1 cellular context compared by ENCODE assay signal in the genomic region with DNA sequence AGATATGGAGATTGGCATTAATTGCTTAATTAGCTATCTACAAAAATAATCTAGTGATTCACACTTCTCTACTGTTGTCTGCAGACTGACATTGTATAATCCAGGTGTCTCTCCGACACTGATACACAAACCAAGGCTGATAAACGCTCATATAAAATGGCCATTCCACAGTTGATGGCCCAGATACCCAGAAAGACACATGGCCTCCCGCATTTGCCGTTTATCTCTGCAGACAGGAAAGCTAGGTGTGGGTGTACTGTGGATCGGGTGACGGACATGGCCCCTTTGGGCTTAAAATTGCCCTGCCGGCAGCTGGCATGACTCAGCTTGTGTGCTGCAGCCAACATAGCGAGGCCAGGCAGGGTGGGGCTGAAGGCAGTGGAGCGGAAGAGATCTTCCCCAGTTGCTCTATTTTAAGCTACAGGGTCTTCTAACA.
TF ChIP-seq lines count a peak whose summit lies in the region.

No MANE protein-coding gene starts in this region.

TF ChIP-seq in HEK293, 187 proteins besides CTCF, POLR2A, EP300 and RAD21 (continued from another document and continues in another):
- TF ChIP-seq, protein P1, sequence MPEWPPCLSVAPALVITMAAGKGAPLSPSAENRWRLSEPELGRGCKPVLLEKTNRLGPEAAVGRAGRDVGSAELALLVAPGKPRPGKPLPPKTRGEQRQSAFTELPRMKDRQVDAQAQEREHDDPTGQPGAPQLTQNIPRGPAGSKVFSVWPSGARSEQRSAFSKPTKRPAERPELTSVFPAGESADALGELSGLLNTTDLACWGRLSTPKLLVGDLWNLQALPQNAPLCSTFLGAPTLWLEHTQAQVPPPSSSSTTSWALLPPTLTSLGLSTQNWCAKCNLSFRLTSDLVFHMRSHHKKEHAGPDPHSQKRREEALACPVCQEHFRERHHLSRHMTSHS (tag by site-specific recombination; IDR thresholded peaks at IDR 0.05) = no peak
- no peak for TF ChIP-seq ZNF221 (tag by site-specific recombination; IDR thresholded peaks at IDR 0.05; ENCODE audit: borderline replicate concordance)
- no peak for TF ChIP-seq ZNF37A (tag by site-specific recombination; IDR thresholded peaks at IDR 0.05)
- TF ChIP-seq ZNF114 (tag by site-specific recombination; IDR thresholded peaks at IDR 0.05) = no peak
- no peak for TF ChIP-seq ZNF239 (tag by site-specific recombination; IDR thresholded peaks at IDR 0.05)
- peak; percentile 51 for TF ChIP-seq SCRT1 (tag by site-specific recombination; IDR thresholded peaks at IDR 0.05; ENCODE audit: borderline replicate concordance)
- no peak for TF ChIP-seq EGR2 (tag by site-specific recombination; IDR thresholded peaks at IDR 0.05; ENCODE audit: low read depth)
- no peak for TF ChIP-seq GLI2 (tag by site-specific recombination; IDR thresholded peaks at IDR 0.05; ENCODE audit: borderline replicate concordance, low read depth)
- no peak for TF ChIP-seq ZNF292 (tag by site-specific recombination; IDR thresholded peaks at IDR 0.05; ENCODE audit: borderline replicate concordance, low read depth)
- no peak for TF ChIP-seq ATF2 (tag by site-specific recombination; IDR thresholded peaks at IDR 0.05; ENCODE audit: low read depth)
- TF ChIP-seq ZNF155 (tag by site-specific recombination; IDR thresholded peaks at IDR 0.05) = no peak
- no peak for TF ChIP-seq ZNF747 (tag by site-specific recombination; IDR thresholded peaks at IDR 0.05)
- TF ChIP-seq ZNF121 (tag by site-specific recombination; IDR thresholded peaks at IDR 0.05) = no peak
- TF ChIP-seq ZNF501 (tag by site-specific recombination; IDR thresholded peaks at IDR 0.05) = no peak
- TF ChIP-seq, protein P2, sequence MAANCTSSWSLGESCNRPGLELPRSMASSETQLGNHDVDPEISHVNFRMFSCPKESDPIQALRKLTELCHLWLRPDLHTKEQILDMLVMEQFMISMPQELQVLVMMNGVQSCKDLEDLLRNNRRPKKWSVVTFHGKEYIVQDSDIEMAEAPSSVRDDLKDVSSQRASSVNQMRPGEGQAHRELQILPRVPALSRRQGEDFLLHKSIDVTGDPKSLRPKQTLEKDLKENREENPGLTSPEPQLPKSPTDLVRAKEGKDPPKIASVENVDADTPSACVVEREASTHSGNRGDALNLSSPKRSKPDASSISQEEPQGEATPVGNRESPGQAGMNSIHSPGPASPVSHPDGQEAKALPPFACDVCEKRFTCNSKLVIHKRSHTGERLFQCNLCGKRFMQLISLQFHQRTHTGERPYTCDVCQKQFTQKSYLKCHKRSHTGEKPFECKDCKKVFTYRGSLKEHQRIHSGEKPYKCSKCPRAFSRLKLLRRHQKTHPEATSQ (tag by site-specific recombination; IDR thresholded peaks at IDR 0.05) = no peak
- TF ChIP-seq, protein P3, sequence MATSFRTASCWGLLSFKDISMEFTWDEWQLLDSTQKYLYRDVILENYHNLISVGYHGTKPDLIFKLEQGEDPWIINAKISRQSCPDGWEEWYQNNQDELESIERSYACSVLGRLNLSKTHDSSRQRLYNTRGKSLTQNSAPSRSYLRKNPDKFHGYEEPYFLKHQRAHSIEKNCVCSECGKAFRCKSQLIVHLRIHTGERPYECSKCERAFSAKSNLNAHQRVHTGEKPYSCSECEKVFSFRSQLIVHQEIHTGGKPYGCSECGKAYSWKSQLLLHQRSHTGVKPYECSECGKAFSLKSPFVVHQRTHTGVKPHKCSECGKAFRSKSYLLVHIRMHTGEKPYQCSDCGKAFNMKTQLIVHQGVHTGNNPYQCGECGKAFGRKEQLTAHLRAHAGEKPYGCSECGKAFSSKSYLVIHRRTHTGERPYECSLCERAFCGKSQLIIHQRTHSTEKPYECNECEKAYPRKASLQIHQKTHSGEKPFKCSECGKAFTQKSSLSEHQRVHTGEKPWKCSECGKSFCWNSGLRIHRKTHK (tag by site-specific recombination; IDR thresholded peaks at IDR 0.05) = no peak
- TF ChIP-seq, protein P4, sequence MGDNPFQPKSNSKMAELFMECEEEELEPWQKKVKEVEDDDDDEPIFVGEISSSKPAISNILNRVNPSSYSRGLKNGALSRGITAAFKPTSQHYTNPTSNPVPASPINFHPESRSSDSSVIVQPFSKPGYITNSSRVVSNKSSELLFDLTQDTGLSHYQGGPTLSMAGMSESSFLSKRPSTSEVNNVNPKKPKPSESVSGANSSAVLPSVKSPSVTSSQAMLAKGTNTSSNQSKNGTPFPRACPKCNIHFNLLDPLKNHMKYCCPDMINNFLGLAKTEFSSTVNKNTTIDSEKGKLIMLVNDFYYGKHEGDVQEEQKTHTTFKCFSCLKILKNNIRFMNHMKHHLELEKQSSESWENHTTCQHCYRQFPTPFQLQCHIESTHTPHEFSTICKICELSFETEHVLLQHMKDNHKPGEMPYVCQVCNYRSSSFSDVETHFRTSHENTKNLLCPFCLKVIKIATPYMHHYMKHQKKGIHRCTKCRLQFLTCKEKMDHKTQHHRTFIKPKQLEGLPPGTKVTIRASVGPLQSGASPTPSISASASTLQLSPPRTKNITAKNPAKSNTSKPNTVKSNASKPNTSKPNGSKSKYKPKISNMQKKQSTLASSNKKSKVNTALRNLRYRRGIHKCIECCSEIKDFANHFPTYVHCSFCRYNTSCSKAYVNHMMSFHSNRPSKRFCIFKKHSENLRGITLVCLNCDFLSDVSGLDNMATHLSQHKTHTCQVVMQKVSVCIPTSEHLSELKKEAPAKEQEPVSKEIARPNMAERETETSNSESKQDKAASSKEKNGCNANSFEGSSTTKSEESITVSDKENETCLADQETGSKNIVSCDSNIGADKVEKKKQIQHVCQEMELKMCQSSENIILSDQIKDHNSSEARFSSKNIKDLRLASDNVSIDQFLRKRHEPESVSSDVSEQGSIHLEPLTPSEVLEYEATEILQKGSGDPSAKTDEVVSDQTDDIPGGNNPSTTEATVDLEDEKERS (tag by site-specific recombination; IDR thresholded peaks at IDR 0.05) = no peak
- TF ChIP-seq BCL11B (tag by site-specific recombination; IDR thresholded peaks at IDR 0.05; ENCODE audit: low read depth) = no peak
- TF ChIP-seq, protein P5, sequence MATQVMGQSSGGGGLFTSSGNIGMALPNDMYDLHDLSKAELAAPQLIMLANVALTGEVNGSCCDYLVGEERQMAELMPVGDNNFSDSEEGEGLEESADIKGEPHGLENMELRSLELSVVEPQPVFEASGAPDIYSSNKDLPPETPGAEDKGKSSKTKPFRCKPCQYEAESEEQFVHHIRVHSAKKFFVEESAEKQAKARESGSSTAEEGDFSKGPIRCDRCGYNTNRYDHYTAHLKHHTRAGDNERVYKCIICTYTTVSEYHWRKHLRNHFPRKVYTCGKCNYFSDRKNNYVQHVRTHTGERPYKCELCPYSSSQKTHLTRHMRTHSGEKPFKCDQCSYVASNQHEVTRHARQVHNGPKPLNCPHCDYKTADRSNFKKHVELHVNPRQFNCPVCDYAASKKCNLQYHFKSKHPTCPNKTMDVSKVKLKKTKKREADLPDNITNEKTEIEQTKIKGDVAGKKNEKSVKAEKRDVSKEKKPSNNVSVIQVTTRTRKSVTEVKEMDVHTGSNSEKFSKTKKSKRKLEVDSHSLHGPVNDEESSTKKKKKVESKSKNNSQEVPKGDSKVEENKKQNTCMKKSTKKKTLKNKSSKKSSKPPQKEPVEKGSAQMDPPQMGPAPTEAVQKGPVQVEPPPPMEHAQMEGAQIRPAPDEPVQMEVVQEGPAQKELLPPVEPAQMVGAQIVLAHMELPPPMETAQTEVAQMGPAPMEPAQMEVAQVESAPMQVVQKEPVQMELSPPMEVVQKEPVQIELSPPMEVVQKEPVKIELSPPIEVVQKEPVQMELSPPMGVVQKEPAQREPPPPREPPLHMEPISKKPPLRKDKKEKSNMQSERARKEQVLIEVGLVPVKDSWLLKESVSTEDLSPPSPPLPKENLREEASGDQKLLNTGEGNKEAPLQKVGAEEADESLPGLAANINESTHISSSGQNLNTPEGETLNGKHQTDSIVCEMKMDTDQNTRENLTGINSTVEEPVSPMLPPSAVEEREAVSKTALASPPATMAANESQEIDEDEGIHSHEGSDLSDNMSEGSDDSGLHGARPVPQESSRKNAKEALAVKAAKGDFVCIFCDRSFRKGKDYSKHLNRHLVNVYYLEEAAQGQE (tag by site-specific recombination; IDR thresholded peaks at IDR 0.05) = no peak
- TF ChIP-seq SP7 (tag by site-specific recombination; IDR thresholded peaks at IDR 0.05) = peak; percentile 76
- no peak for TF ChIP-seq MEIS1 (CRISPR knock-in tag; IDR thresholded peaks at IDR 0.05; ENCODE audit: borderline replicate concordance)
- TF ChIP-seq, protein P6, sequence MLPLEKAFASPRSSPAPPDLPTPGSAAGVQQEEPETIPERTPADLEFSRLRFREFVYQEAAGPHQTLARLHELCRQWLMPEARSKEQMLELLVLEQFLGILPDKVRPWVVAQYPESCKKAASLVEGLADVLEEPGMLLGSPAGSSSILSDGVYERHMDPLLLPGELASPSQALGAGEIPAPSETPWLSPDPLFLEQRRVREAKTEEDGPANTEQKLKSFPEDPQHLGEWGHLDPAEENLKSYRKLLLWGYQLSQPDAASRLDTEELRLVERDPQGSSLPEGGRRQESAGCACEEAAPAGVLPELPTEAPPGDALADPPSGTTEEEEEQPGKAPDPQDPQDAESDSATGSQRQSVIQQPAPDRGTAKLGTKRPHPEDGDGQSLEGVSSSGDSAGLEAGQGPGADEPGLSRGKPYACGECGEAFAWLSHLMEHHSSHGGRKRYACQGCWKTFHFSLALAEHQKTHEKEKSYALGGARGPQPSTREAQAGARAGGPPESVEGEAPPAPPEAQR (tag by site-specific recombination; IDR thresholded peaks at IDR 0.05) = no peak
- TF ChIP-seq MYNN (tag by site-specific recombination; IDR thresholded peaks at IDR 0.05; ENCODE audit: borderline replicate concordance) = no peak
- no peak for TF ChIP-seq ZNF701 (tag by site-specific recombination; IDR thresholded peaks at IDR 0.05)
- no peak for TF ChIP-seq ZSCAN4 (tag by site-specific recombination; IDR thresholded peaks at IDR 0.05)
- TF ChIP-seq ZNF354C (tag by site-specific recombination; IDR thresholded peaks at IDR 0.05; ENCODE audit: borderline replicate concordance, low read depth) = no peak
- no peak for TF ChIP-seq ZNF707 (tag by site-specific recombination; IDR thresholded peaks at IDR 0.05)
- no peak for TF ChIP-seq ZNF398 (tag by site-specific recombination; IDR thresholded peaks at IDR 0.05)
- TF ChIP-seq ZNF140 (tag by site-specific recombination; IDR thresholded peaks at IDR 0.05) = no peak
- no peak for TF ChIP-seq ZNF549 (tag by site-specific recombination; IDR thresholded peaks at IDR 0.05)
- peak; percentile 57 for TF ChIP-seq ZNF629 (tag by site-specific recombination; IDR thresholded peaks at IDR 0.05)
- TF ChIP-seq ZNF10 (tag by site-specific recombination; IDR thresholded peaks at IDR 0.05) = 0 out of 2 replicates have a peak, but pooled peaks have one; percentile 55
- no peak for TF ChIP-seq KLF7 (tag by site-specific recombination; IDR thresholded peaks at IDR 0.05; ENCODE audit: borderline replicate concordance)
- TF ChIP-seq ZBTB7A (tag by site-specific recombination; IDR thresholded peaks at IDR 0.05; ENCODE audit: low read depth) = no peak
- TF ChIP-seq, protein P7, sequence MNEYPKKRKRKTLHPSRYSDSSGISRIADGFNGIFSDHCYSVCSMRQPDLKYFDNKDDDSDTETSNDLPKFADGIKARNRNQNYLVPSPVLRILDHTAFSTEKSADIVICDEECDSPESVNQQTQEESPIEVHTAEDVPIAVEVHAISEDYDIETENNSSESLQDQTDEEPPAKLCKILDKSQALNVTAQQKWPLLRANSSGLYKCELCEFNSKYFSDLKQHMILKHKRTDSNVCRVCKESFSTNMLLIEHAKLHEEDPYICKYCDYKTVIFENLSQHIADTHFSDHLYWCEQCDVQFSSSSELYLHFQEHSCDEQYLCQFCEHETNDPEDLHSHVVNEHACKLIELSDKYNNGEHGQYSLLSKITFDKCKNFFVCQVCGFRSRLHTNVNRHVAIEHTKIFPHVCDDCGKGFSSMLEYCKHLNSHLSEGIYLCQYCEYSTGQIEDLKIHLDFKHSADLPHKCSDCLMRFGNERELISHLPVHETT (tag by site-specific recombination; IDR thresholded peaks at IDR 0.05) = no peak
- no peak for TF ChIP-seq ZNF157 (tag by site-specific recombination; IDR thresholded peaks at IDR 0.05)
- TF ChIP-seq PATZ1 (tag by site-specific recombination; IDR thresholded peaks at IDR 0.05) = peak; percentile 76
